In genomic region chr14:97143456-97143855, GRCh38 we compare ENCODE assay signal across 16 cellular contexts.
DNase-seq lines count a peak whose midpoint lies in the region; ATAC-seq and TF ChIP-seq lines count a peak whose summit lies in the region.
"Had no signal": no experiment of that assay in that cellular context is flagged by ENCODE, and none has a peak within 500 bp of the region (broad histone marks: within the 10 kb centered on the region; RNA-seq: fewer than 3 reads in every experiment).

No MANE protein-coding gene starts in this region.

- 66 to 74% methylated on average over 4 of the region's 4 CpGs for WGBS in thyroid gland, 2 donors

- no peaks in the 10 kb centered on the region for H3K36me3 ChIP-seq in RWPE2 (ENCODE audit: low read depth)
- H3K36me3 ChIP-seq in thyroid gland, result no peaks in the 10 kb centered on the region
- H3K36me3 ChIP-seq: BLaER1 treated with 17β-estradiol and CSF1 and Interleukin-3, amounts not matched to agents 10 nM and 100 nM had no signal

- H3K4me3 ChIP-seq in RWPE2 (ENCODE audit: severe bottlenecking), result no peak overlapping the region
- no peak overlapping the region for H3K4me3 ChIP-seq in thyroid gland (replicated peaks in 1 of 3)
- H3K4me3 ChIP-seq: A549; BLaER1 treated with 17β-estradiol and CSF1 and Interleukin-3, amounts not matched to agents 10 nM and 100 nM had no signal

- peaks cover 3% of the 10 kb centered on the region for H3K27me3 ChIP-seq in RWPE2 (ENCODE audit: insufficient read depth, poor library complexity, severe bottlenecking)
- H3K27me3 ChIP-seq in thyroid gland, result no peaks in the 10 kb centered on the region
- H3K27me3 ChIP-seq: BLaER1 treated with 17β-estradiol and CSF1 and Interleukin-3, amounts not matched to agents 10 nM and 100 nM had no signal

- intact Hi-C loops in thyroid gland (cut with DNase I), result no loop called here

- DNase-seq in RWPE2 (ENCODE audit: low spot score), result no peak
- DNase-seq in caudate nucleus (lab: John Stamatoyannopoulos, UW), result peak in 33 of 61 donors; percentile 9 to 80 (median 39)
- peak; percentile 57 for DNase-seq in putamen (ENCODE audit: low spot score)
- no peak for DNase-seq in thyroid gland
- no peak for DNase-seq in NCI-H82 (lab: John Stamatoyannopoulos, UW)
- DNase-seq: AML-193; Caco-2; Calu3; CD4-positive, alpha-beta T cell; CD8-positive, alpha-beta T cell; DMS79 treated with DMSO at 0.1 percent for 48 hours; GF-D8 had no signal

- no peak for TF ChIP-seq POLR2A in thyroid gland (IDR thresholded peaks at IDR 0.05)

- H3K27ac ChIP-seq in RWPE2 (ENCODE audit: poor library complexity, severe bottlenecking), result no peak overlapping the region
- H3K27ac ChIP-seq in caudate nucleus (ENCODE audit: low read depth, low read length), result peak overlapping the region; percentile 52
- H3K27ac ChIP-seq in thyroid gland, result no peak overlapping the region
- H3K27ac ChIP-seq: 22Rv1; A549; BLaER1 treated with 17β-estradiol and CSF1 and Interleukin-3, amounts not matched to agents 10 nM and 100 nM; C4-2B had no signal

- H3K4me1 ChIP-seq in RWPE2 (ENCODE audit: insufficient read depth, poor library complexity, severe bottlenecking) (no peaks in the 10 kb centered on the region), thyroid gland (no peaks in the 10 kb centered on the region)
- H3K4me1 ChIP-seq: A549, Caco-2 had no signal

- TF ChIP-seq CTCF in RWPE2 (IDR thresholded peaks at IDR 0.05; ENCODE audit: poor library complexity, severe bottlenecking), result no peak
- TF ChIP-seq CTCF in thyroid gland (IDR thresholded peaks at IDR 0.05), result no peak

- no peaks in the 10 kb centered on the region for H3K9me3 ChIP-seq in RWPE2 (ENCODE audit: severe bottlenecking)
- no peaks in the 10 kb centered on the region for H3K9me3 ChIP-seq in thyroid gland
- H3K9me3 ChIP-seq: A549; BLaER1 treated with 17β-estradiol and CSF1 and Interleukin-3, amounts not matched to agents 10 nM and 100 nM; Caco-2 had no signal

- 0 out of 3 replicates have a peak, but pooled peaks have one; percentile 12 for ATAC-seq in RWPE2 (ENCODE audit: low read depth)
- ATAC-seq: A549; CD8-positive, alpha-beta T cell had no signal

Comparison
In these comparisons a context has a peak if more than half of its experiments do, and no peak if none do; other contexts are left out.
1. DNase-seq: peak in caudate nucleus (33 of 61) and putamen (single experiment); none in RWPE2 (single experiment), thyroid gland (0 of 2) and NCI-H82 (single experiment).